ENCODE assay signal across 22 cellular contexts in genomic region chr11:68564261-68564660, GRCh38.
"Had no signal": no experiment of that assay in that cellular context is flagged by ENCODE, and none has a peak within 500 bp of the region (broad histone marks: within the 10 kb centered on the region; RNA-seq: fewer than 3 reads in every experiment).

No MANE protein-coding gene starts in this region.

- H3K36me3 ChIP-seq: prostate gland had no signal

- H3K27ac ChIP-seq: parathyroid adenoma, prostate gland, sigmoid colon, skin epidermis, tibial nerve, upper lobe of right lung, vagina had no signal

- H3K9me3 Mint-ChIP-seq: naive B cell, nephron had no signal

- DNase-seq: effector memory CD4-positive, alpha-beta T cell; glutamatergic neuron; islet precursor cell; left cardiac atrium; left ventricle myocardium superior; mesenchymal stem cell; naive B cell; sigmoid colon; stimulated activated CD4-positive, alpha-beta T cell treated with anti-CD3 and anti-CD28 coated beads, Interleukin-2, amount 100 ng/mL, for 24 hours; stimulated activated CD4-positive, alpha-beta T cell treated with anti-CD3 and anti-CD28 coated beads, Interleukin-4, amount 100 ng/mL, for 4 hours; stimulated activated naive CD4-positive, alpha-beta T cell treated with Interleukin-2 at 50 U/mL for 16 hours; upper lobe of right lung had no signal

- H3K4me3 ChIP-seq: lung, prostate gland, sigmoid colon, skin epidermis, tibial nerve, upper lobe of right lung, vagina had no signal

- H3K4me3 Mint-ChIP-seq: naive B cell, nephron had no signal

- FAIRE-seq: endometrium, frontal cortex had no signal

- ATAC-seq: esophagus mucosa, left cardiac atrium, left ventricle myocardium superior had no signal

- H3K27me3 ChIP-seq: sigmoid colon, tibial nerve, upper lobe of right lung, vagina had no signal

- H3K9me3 ChIP-seq: prostate gland, sigmoid colon, tibial nerve, upper lobe of right lung, vagina had no signal

- H3K4me1 ChIP-seq: parathyroid adenoma, prostate gland, tibial nerve had no signal

- H3K27me3 Mint-ChIP-seq: naive B cell had no signal
